ENCODE assay signal across 1 cellular context in genomic region chr17:28570716-28571254, GRCh38.
TF ChIP-seq lines count a peak whose summit lies in the region.

No MANE protein-coding gene starts in this region.

TF ChIP-seq in endothelial cell of umbilical vein, 7 proteins besides CTCF, POLR2A, EP300 and RAD21:
- TF ChIP-seq JUN (IDR thresholded peaks at IDR 0.05; ENCODE audit: borderline replicate concordance, insufficient read depth, insufficient read length, low read depth): no peak
- TF ChIP-seq FOS (IDR thresholded peaks at IDR 0.05; ENCODE audit: borderline replicate concordance, insufficient read depth, low read length): no peak
- TF ChIP-seq POLR2AphosphoS5 (IDR thresholded peaks at IDR 0.05; ENCODE audit: insufficient read depth, low read depth, low read length): no peak
- no peak for TF ChIP-seq GATA2 (IDR thresholded peaks at IDR 0.05; ENCODE audit: insufficient read depth, insufficient read length, low read depth, low read length)
- no peak for TF ChIP-seq MAX (IDR thresholded peaks at IDR 0.05; ENCODE audit: insufficient read depth, insufficient read length)
- no peak for TF ChIP-seq MYC (IDR thresholded peaks at IDR 0.05; ENCODE audit: low read depth, low read length)
